In the genomic region with DNA sequence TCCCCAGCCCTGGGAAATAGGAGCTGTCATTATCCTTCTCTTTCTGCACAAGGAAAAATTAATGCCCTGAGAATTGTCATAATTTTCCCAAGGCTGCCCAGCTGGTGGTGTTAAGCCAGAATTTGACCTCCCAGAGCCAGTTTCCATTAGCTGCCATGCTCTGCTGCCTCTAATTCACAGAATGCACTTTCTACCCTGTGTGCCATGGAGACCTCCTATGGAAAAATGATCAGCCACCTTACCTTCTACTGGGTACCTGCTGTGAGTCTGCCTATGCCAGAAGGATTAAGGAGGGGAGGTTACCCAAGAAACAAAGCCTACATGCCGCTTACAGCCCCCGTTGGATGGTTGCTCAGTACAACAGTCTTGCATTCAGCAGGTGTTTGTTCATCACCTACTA, we compare ENCODE assay signal across 17 cellular contexts.
"Had no signal": no experiment of that assay in that cellular context is flagged by ENCODE, and none has a peak within 500 bp of the region (broad histone marks: within the 10 kb centered on the region; RNA-seq: fewer than 3 reads in every experiment).

No MANE protein-coding gene starts in this region.

- H3K9ac ChIP-seq: parathyroid adenoma had no signal

- H3K27me3 ChIP-seq: body of pancreas, esophagus muscularis mucosa had no signal

- H3K4me3 ChIP-seq: body of pancreas, coronary artery, esophagus muscularis mucosa, left ventricle myocardium inferior had no signal

- H3K4me3 Mint-ChIP-seq: activated CD8-positive, alpha-beta T cell treated with anti-CD3 and anti-CD28 coated beads, Interleukin-2, amount 10 ng/mL, durations not matched to agents 7 days and 5 days; activated naive CD4-positive, alpha-beta T cell treated with anti-CD3 and anti-CD28 coated beads, Interleukin-2, amount 50 U/mL, for 24 hours; stimulated activated memory B cell treated with anti-CD40 and anti-IgM and Interleukin-4, amounts not matched to agents 10 μg/mL and 1 μg/mL and 100 μg/mL, for 72 hours had no signal

- DNase-seq: activated CD4-positive, CD25-positive, alpha-beta regulatory T cell treated with anti-CD3 and anti-CD28 coated beads, Interleukin-2, amount 50 U/mL, for 72 hours; activated CD8-positive, alpha-beta memory T cell treated with anti-CD3 and anti-CD28 coated beads, Interleukin-2, amount 50 U/mL, for 4 hours; activated CD8-positive, alpha-beta T cell treated with anti-CD3 and anti-CD28 coated beads, Interleukin-2, amount 10 ng/mL, durations not matched to agents 7 days and 5 days; amygdala; body of pancreas; caudate nucleus; hippocampal formation; kidney; left ventricle myocardium inferior; naive thymus-derived CD4-positive, alpha-beta T cell; substantia nigra; trophoblast cell had no signal

- H3K9me3 Mint-ChIP-seq: activated naive CD4-positive, alpha-beta T cell treated with anti-CD3 and anti-CD28 coated beads, Interleukin-2, amount 50 U/mL, for 24 hours; naive thymus-derived CD4-positive, alpha-beta T cell; stimulated activated memory B cell treated with anti-CD40 and anti-IgM and Interleukin-4, amounts not matched to agents 10 μg/mL and 1 μg/mL and 100 μg/mL, for 72 hours had no signal

- ATAC-seq: activated CD8-positive, alpha-beta T cell treated with anti-CD3 and anti-CD28 coated beads, Interleukin-2, amount 10 ng/mL, durations not matched to agents 7 days and 5 days; body of pancreas; naive thymus-derived CD4-positive, alpha-beta T cell; stimulated activated memory B cell treated with anti-CD40 and anti-IgM and Interleukin-4, amounts not matched to agents 10 μg/mL and 1 μg/mL and 100 μg/mL, for 72 hours had no signal

- H3K27ac ChIP-seq: coronary artery, esophagus muscularis mucosa, left ventricle myocardium inferior had no signal

- H3K27ac Mint-ChIP-seq: stimulated activated memory B cell treated with anti-CD40 and anti-IgM and Interleukin-4, amounts not matched to agents 10 μg/mL and 1 μg/mL and 100 μg/mL, for 72 hours had no signal

- H3K4me1 ChIP-seq: left ventricle myocardium inferior had no signal

- H3K27me3 Mint-ChIP-seq: activated naive CD4-positive, alpha-beta T cell treated with anti-CD3 and anti-CD28 coated beads, Interleukin-2, amount 50 U/mL, for 24 hours; naive thymus-derived CD4-positive, alpha-beta T cell; stimulated activated memory B cell treated with anti-CD40 and anti-IgM and Interleukin-4, amounts not matched to agents 10 μg/mL and 1 μg/mL and 100 μg/mL, for 72 hours had no signal

- H3K9me3 ChIP-seq: body of pancreas, esophagus muscularis mucosa, left ventricle myocardium inferior had no signal
